In genomic region chr1:88982055-88982454, GRCh38 we compare ENCODE assay signal across 1 cellular context.
TF ChIP-seq lines count a peak whose summit lies in the region.

No MANE protein-coding gene starts in this region.

TF ChIP-seq in IMR-90, 13 proteins besides CTCF, POLR2A, EP300 and RAD21:
- TF ChIP-seq BHLHE40 (IDR thresholded peaks at IDR 0.05; ENCODE audit: low read depth, low read length) (no peak), ELK1 (IDR thresholded peaks at IDR 0.05; ENCODE audit: borderline replicate concordance, low read depth, low read length) (no peak), MAZ (IDR thresholded peaks at IDR 0.05; ENCODE audit: borderline replicate concordance, low read depth, low read length) (no peak), CHD1 (IDR thresholded peaks at IDR 0.05; ENCODE audit: low read depth, low read length) (no peak), CEBPB (IDR thresholded peaks at IDR 0.05; ENCODE audit: low read depth, low read length) (no peak)
TF ChIP-seq in IMR-90: peak in this region for 0.
